ENCODE assay signal across 1 cellular context in genomic region chr11:134742956-134743808, GRCh38.
A peak's percentile ranks its signal among the peaks of the same experiment; 100 is the strongest.
TF ChIP-seq lines count a peak whose summit lies in the region.

No MANE protein-coding gene starts in this region.

TF ChIP-seq in endothelial cell of umbilical vein, 7 proteins besides CTCF, POLR2A, EP300 and RAD21 (continued from another document):
- TF ChIP-seq GATA2 (IDR thresholded peaks at IDR 0.05; ENCODE audit: insufficient read depth, insufficient read length, low read depth, low read length) (peak; percentile 73), JUN (IDR thresholded peaks at IDR 0.05; ENCODE audit: borderline replicate concordance, insufficient read depth, insufficient read length, low read depth) (no peak)
